ENCODE assay signal across 8 cellular contexts in the genomic region with DNA sequence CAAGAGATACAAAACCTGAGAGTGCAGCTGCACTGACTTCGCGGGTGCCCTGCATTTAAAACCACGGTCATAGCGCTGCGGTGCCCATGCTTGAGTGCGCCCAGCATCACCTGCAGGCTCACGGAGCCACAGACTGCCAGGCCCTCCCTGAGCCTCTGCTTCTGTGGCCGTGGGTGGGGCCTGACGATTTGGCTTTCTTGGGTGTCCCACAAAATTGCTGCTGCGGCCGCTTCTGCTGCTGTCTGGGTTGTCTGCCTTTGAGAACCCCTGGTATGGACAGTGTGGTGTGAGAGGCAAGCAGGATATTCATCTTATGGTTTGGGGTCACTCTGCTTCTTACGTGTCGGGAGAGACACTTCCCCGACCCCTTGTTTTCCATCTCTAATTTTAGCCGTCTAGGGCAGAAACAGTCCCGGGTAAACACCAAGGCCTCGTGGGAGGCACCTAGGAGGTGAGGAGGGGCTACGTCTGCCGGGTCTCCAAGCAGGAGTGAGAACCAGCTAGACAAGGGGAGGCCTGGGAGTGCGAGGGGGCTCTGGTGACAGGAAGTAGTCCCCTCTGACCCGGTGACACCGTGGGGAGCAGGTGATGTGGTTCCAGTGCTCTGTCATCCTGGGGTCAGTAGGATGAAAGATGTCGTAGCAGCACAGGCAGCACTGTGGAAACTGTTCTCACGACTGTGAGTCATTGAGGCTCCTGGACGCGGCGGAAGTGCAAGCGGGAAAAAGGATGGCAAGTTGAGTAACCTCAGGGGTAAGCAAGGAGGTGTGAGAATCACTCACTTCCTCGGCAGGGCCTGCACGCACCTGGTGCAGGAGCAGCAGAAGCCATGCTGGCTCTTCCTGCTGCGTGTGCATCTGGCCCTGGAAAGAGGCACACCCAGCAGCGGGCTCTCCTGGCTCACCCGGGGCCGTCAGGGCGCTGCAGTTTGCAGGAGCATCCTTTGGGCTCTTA.
DNase-seq lines count a peak whose midpoint lies in the region; TF ChIP-seq lines count a peak whose summit lies in the region.

No MANE protein-coding gene starts in this region.

- peaks cover 57% of the 10 kb centered on the region for H3K4me1 Mint-ChIP-seq in chondrocyte (ENCODE audit: low read depth)

- H3K4me3 Mint-ChIP-seq in chondrocyte (ENCODE audit: unreplicated experiment): peak overlapping the region; percentile 28

- H3K27me3 Mint-ChIP-seq in chondrocyte (ENCODE audit: low read depth): no peaks in the 10 kb centered on the region

- peak; percentile 79 for DNase-seq in H4 (ENCODE audit: low spot score)
- DNase-seq in activated CD4-positive, alpha-beta T cell treated with anti-CD3 and anti-CD28 coated beads for 1 hour: peak; percentile 59
- no peak for DNase-seq in chondrocyte (ENCODE audit: low spot score)
- peak; percentile 30 to 52 (median 49) for DNase-seq in stimulated activated CD4-positive, alpha-beta T cell treated with anti-CD3 and anti-CD28 coated beads, Interleukin-12 subunit alpha, Interleukin-12 subunit beta, amount 100 ng/mL, for 48 hours (ENCODE audit: low read depth in 2 of 3, low spot score in 1 of 3)
- DNase-seq in DMS 273 (lab: John Stamatoyannopoulos, UW; ENCODE audit: unreplicated experiment): no peak
- DNase-seq in epidermal melanocyte (ENCODE audit: insufficient read length, low spot score): no peak
- DNase-seq in midbrain (lab: John Stamatoyannopoulos, UW): no peak
- DNase-seq in NOMO-1 treated with dmso at 0.1 percent for 144 hours (lab: John Stamatoyannopoulos, UW; ENCODE audit: unreplicated experiment): no peak

- no peaks in the 10 kb centered on the region for H3K36me3 Mint-ChIP-seq in chondrocyte (ENCODE audit: low read depth)

- H3K9me3 Mint-ChIP-seq in chondrocyte (ENCODE audit: low read depth): peaks cover 6% of the 10 kb centered on the region

- peak overlapping the region; percentile 90 for H3K27ac Mint-ChIP-seq in chondrocyte (ENCODE audit: unreplicated experiment)

- no peak for TF ChIP-seq CTCF in chondrocyte (IDR thresholded peaks at IDR 0.05)

Comparison
In these comparisons a context has a peak if more than half of its experiments do, and no peak if none do; other contexts are left out.
1. DNase-seq: peak in H4 (single experiment), activated CD4-positive, alpha-beta T cell treated with anti-CD3 and anti-CD28 coated beads for 1 hour (single experiment) and stimulated activated CD4-positive, alpha-beta T cell treated with anti-CD3 and anti-CD28 coated beads, Interleukin-12 subunit alpha, Interleukin-12 subunit beta, amount 100 ng/mL, for 48 hours (3 of 3); none in chondrocyte (single experiment), DMS 273 (single experiment), epidermal melanocyte (single experiment), midbrain (single experiment) and NOMO-1 treated with dmso at 0.1 percent for 144 hours (single experiment).